1 cellular context compared by ENCODE assay signal in the genomic region with DNA sequence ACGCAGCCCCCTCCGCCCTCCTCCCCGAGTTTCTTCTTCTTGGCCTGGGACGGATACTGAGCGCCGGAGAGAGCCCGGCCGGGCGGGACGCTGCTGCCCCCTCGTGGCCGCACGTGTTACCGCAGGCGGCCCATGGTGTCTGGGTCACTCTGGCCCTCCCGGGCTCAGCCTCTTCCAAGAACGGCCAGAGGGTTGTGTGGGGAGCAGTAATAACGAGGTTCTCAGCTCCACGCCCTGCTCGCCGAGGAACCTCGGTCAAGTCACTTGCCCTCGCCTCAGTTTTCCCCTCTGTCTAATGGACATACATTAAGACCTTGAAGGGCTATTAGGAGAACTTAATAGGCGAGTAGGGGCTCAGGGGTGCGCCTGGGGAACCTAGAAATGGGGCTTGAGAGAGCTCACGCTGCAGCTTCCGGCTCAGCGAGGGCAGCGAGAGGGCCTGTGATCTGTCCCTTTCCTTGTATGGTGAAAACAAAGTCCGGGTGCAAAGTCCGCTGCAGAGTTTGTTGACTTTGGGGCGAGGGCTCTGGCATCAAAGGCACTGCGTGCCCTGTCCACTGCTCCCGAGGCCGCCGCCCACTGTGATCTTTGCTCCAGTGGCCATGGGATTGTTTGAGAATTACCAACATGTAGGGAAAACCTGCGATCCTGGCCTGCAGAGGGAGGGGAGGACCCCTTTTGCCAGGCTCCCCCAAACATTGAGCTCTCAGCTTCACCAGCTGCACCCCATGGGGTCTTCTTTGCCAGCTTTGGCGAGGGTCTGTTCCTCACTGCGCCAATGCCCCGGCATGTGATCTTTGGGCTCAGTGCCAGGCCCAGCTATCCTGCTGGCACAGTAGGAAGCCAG.
TF ChIP-seq lines count a peak whose summit lies in the region.

No MANE protein-coding gene starts in this region.

TF ChIP-seq in HEK293, 187 proteins besides CTCF, POLR2A, EP300 and RAD21 (continued from another document):
- TF ChIP-seq ZNF76 (tag by site-specific recombination; IDR thresholded peaks at IDR 0.05; ENCODE audit: borderline replicate concordance, low read depth) (no peak), ZIC2 (tag by site-specific recombination; IDR thresholded peaks at IDR 0.05) (peak; percentile 23; the same call in 1 of the 2 replicates), ZBTB17 (tag by site-specific recombination; IDR thresholded peaks at IDR 0.05) (peak; percentile 36), KLF7 (tag by site-specific recombination; IDR thresholded peaks at IDR 0.05; ENCODE audit: borderline replicate concordance) (no peak)
